Comparison of ENCODE assay signal across 15 cellular contexts in the genomic region with DNA sequence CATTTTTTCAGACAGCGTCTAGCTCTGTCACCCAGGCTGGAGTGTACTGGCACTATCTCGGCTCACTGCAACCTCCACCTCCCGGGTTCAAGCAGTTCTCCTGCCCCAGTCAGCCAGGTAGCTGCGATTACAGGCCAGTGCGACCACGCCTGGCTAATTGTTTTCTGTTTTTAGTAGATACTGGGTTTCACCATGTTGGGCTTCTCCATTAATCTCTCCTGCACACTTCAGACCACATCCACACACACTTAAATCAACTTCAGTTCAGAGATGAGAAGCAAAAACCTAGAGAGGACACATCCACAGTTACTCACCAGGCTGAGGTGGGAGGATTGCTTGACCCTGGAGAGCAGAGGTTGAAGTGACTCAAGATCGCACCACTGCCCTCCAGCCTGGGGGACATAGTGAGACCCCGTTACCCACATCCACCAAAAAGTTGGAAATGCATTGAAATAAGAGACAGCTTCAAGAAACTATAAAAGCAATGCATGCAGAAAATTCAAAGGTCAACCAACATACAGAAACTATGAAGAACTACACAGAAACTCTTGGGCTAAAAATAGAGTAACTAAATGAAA. TPM values are rescaled to one million over a fixed set of nuclear protein-coding genes. Genes with fewer than 3 reads are reported as not detected.
DNase-seq lines count a peak whose midpoint lies in the region; ATAC-seq and TF ChIP-seq lines count a peak whose summit lies in the region.
"Had no signal": no experiment of that assay in that cellular context is flagged by ENCODE, and none has a peak within 500 bp of the region (broad histone marks: within the 10 kb centered on the region; RNA-seq: fewer than 3 reads in every experiment).

No MANE protein-coding gene starts in this region.

- peaks cover 25% of the 10 kb centered on the region for H3K4me1 Mint-ChIP-seq in activated T-cell treated with anti-CD3 and anti-CD28 coated beads, Interleukin-2, amount 50 U/mL, for 4 hours (ENCODE audit: low read depth)
- peaks cover 48% of the 10 kb centered on the region for H3K4me1 Mint-ChIP-seq in stimulated activated memory B cell treated with anti-CD40 and anti-IgM and Interleukin-4, amounts not matched to agents 10 μg/mL and 1 μg/mL and 100 μg/mL, for 72 hours

- H3K27ac Mint-ChIP-seq in stimulated activated memory B cell treated with anti-CD40 and anti-IgM and Interleukin-4, amounts not matched to agents 10 μg/mL and 1 μg/mL and 100 μg/mL, for 72 hours: no peak overlapping the region

- H3K27me3 ChIP-seq in WERI-Rb-1 (ENCODE audit: insufficient read depth, low read depth, severe bottlenecking): no peaks in the 10 kb centered on the region
- H3K27me3 ChIP-seq: MG63, Peyer's patch had no signal

- no peak overlapping the region for H3K4me3 ChIP-seq in WERI-Rb-1 (ENCODE audit: low read depth, low read length)
- no peak overlapping the region for H3K4me3 ChIP-seq in OCI-LY7 (ENCODE audit: low read depth, low read length, poor library complexity, severe bottlenecking)
- H3K4me3 ChIP-seq: MG63, Peyer's patch had no signal

- H2AFZ ChIP-seq in OCI-LY7 (ENCODE audit: low read length): no peak overlapping the region

- peak overlapping the region; percentile 94 for H3K27ac ChIP-seq in WERI-Rb-1
- no peak overlapping the region for H3K27ac ChIP-seq in OCI-LY7 (ENCODE audit: low read depth, low read length, poor library complexity, severe bottlenecking)
- H3K27ac ChIP-seq: Peyer's patch had no signal

- peaks cover 2% of the 10 kb centered on the region for H3K9me3 ChIP-seq in WERI-Rb-1 (ENCODE audit: severe bottlenecking)
- H3K9me3 ChIP-seq in OCI-LY7 (ENCODE audit: low read length): no peaks in the 10 kb centered on the region
- H3K9me3 ChIP-seq: Peyer's patch had no signal

- CTCF ChIA-PET in OCI-LY7 (lab: Charles Lee; ENCODE audit: unreplicated experiment): no interaction called here

- no peaks in the 10 kb centered on the region for H4K20me1 ChIP-seq in OCI-LY7 (ENCODE audit: insufficient read depth, low read length)

- no peak for DNase-seq in activated T-cell treated with anti-CD3 and anti-CD28 coated beads, Interleukin-2, amount 50 U/mL, for 4 hours
- no peak for DNase-seq in activated T-cell treated with anti-CD3 and anti-CD28 coated beads for 4 hours
- DNase-seq in WERI-Rb-1: no peak
- DNase-seq in left kidney (ENCODE audit: low read depth, low spot score): peak; percentile 35
- DNase-seq in cerebellar cortex (ENCODE audit: low spot score): no peak
- no peak for DNase-seq in OCI-LY7 (ENCODE audit: low spot score)
- DNase-seq: 8988T, EL, HFFc6, MG63, NCI-H1092 treated with DMSO at 0.1 percent for 48 hours, Peyer's patch had no signal

- H3K79me2 ChIP-seq in OCI-LY7 (ENCODE audit: insufficient read depth, low read depth, low read length): peaks cover 25% of the 10 kb centered on the region

- no TSS peak for BruUV-seq in OCI-LY7 (replicated peaks; lab: Mats Ljungman, UMichigan)

- H3K36me3 Mint-ChIP-seq in activated T-cell treated with anti-CD3 and anti-CD28 coated beads, Interleukin-2, amount 50 U/mL, for 4 hours (ENCODE audit: insufficient read depth): peaks cover 1% of the 10 kb centered on the region
- peaks cover 6% of the 10 kb centered on the region for H3K36me3 Mint-ChIP-seq in stimulated activated memory B cell treated with anti-CD40 and anti-IgM and Interleukin-4, amounts not matched to agents 10 μg/mL and 1 μg/mL and 100 μg/mL, for 72 hours

- intact Hi-C loops in OCI-LY7 (cut with micrococcal nuclease; ENCODE audit: unreplicated experiment): no loop called here

- peak overlapping the region; percentile 5 for H3K4me3 Mint-ChIP-seq in activated T-cell treated with anti-CD3 and anti-CD28 coated beads, Interleukin-2, amount 50 U/mL, for 4 hours
- H3K4me3 Mint-ChIP-seq in stimulated activated memory B cell treated with anti-CD40 and anti-IgM and Interleukin-4, amounts not matched to agents 10 μg/mL and 1 μg/mL and 100 μg/mL, for 72 hours: peak overlapping the region; percentile 40
- H3K4me3 Mint-ChIP-seq: HFFc6 had no signal

- no peak for ATAC-seq in activated T-cell treated with anti-CD3 and anti-CD28 coated beads, Interleukin-2, amount 50 U/mL, for 4 hours
- no peak for ATAC-seq in stimulated activated memory B cell treated with anti-CD40 and anti-IgM and Interleukin-4, amounts not matched to agents 10 μg/mL and 1 μg/mL and 100 μg/mL, for 72 hours
- ATAC-seq in HG02870 (IDR thresholded peaks at IDR 0.05; ENCODE audit: unreplicated experiment): no peak
- ATAC-seq: Right ventricle myocardium inferior had no signal

- H3K9me2 ChIP-seq in OCI-LY7 (ENCODE audit: insufficient read depth, low read length): no peaks in the 10 kb centered on the region

- POLR2A ChIA-PET in OCI-LY7 (lab: Charles Lee): no interaction called here

- no peak for TF ChIP-seq CTCF in WERI-Rb-1 (IDR thresholded peaks at IDR 0.05; ENCODE audit: low read depth, low read length)
- TF ChIP-seq CTCF in OCI-LY7 (conservative IDR thresholded peaks at IDR 0.05; ENCODE audit: low read length): no peak

- H3K9me3 Mint-ChIP-seq in activated T-cell treated with anti-CD3 and anti-CD28 coated beads, Interleukin-2, amount 50 U/mL, for 4 hours: no peaks in the 10 kb centered on the region
- H3K9me3 Mint-ChIP-seq in stimulated activated memory B cell treated with anti-CD40 and anti-IgM and Interleukin-4, amounts not matched to agents 10 μg/mL and 1 μg/mL and 100 μg/mL, for 72 hours: no peaks in the 10 kb centered on the region

- H3K27me3 Mint-ChIP-seq in activated T-cell treated with anti-CD3 and anti-CD28 coated beads, Interleukin-2, amount 50 U/mL, for 4 hours (ENCODE audit: low read depth): no peaks in the 10 kb centered on the region
- H3K27me3 Mint-ChIP-seq in stimulated activated memory B cell treated with anti-CD40 and anti-IgM and Interleukin-4, amounts not matched to agents 10 μg/mL and 1 μg/mL and 100 μg/mL, for 72 hours: no peaks in the 10 kb centered on the region

- H3K4me2 ChIP-seq in OCI-LY7 (ENCODE audit: low read length): no peak overlapping the region

- H3K36me3 ChIP-seq in WERI-Rb-1 (peaks cover 9% of the 10 kb centered on the region), OCI-LY7 (ENCODE audit: insufficient read depth, low read length) (peaks cover 6% of the 10 kb centered on the region)
- H3K36me3 ChIP-seq: Peyer's patch had no signal

- H3K4me1 ChIP-seq in OCI-LY7 (ENCODE audit: insufficient read depth, low read length, poor library complexity, severe bottlenecking): peaks cover 31% of the 10 kb centered on the region

RNA-seq across cellular contexts. Expression of gene ZNF611, which starts 42.3 kb away (rescaled TPM):
- total RNA-seq in activated T-cell treated with anti-CD3 and anti-CD28 coated beads, Interleukin-2, amount 50 U/mL, for 4 hours: 10 to 100 TPM; 10.4 to 15.3 (median 13.4) TPM
- 10.6 and 13.6 TPM in 2 replicates for total RNA-seq in OCI-LY7 (2014; rRNA removed; shearing (Covaris generic))
- 23.8 and 23.9 TPM in 2 replicates for total RNA-seq in OCI-LY7 (2022)

RNA-seq across cellular contexts. Expression of gene ZNF83, which starts 54.4 kb away (rescaled TPM):
- total RNA-seq in activated T-cell treated with anti-CD3 and anti-CD28 coated beads, Interleukin-2, amount 50 U/mL, for 4 hours: 1 to 10 TPM; 7.9 to 9.0 (median 8.8) TPM
- total RNA-seq in OCI-LY7 (2014; rRNA removed; shearing (Covaris generic)): 59.4 and 66.1 TPM in 2 replicates
- 47.2 and 66.8 TPM in 2 replicates for total RNA-seq in OCI-LY7 (2022)

Comparison
In these comparisons a context has a peak if more than half of its experiments do, and no peak if none do; other contexts are left out.
1. RNA of gene ZNF83, which starts 54.4 kb away (total RNA-seq): 47.2 to 66.8 TPM in OCI-LY7; 7.9 to 9.0 TPM in activated T-cell treated with anti-CD3 and anti-CD28 coated beads, Interleukin-2, amount 50 U/mL, for 4 hours; every median in the first group is over 4 times any median in the second.